In the genomic region with DNA sequence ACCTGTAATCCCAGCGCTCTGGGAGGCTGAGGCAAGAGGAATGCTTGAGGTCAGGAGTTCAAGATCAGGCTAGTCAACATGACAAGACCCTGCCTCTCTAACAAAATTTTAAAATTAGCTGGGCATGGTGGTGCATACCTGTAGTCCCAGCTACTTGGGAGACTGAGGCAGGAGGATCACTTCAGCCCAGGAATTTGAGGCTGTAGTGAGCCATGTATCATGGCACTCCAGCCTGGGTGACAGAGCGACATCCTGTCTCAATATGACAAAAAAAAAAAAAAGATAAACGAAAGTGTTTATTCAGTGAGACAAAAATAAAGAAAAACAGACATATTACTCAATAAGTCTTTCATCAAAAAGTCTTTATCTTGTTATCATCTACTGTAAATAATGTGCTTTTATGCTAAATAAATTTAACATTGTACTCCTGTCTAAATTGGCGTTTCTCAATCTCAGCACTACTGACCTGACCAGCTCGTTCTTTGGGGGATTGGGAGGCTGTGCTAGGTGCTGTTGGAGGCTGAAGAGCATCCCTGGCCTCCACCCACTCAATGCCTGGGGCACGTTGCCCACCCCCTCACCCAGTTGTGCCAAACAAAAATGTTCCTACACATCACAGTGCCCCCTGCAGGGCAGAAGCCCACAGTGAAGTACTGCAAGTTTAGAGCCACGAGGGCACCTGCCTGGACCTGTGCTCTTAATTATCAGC, we compare ENCODE assay signal across 9 cellular contexts. TPM values are rescaled to one million over a fixed set of nuclear protein-coding genes. Genes with fewer than 3 reads are reported as not detected.
A peak's percentile ranks its signal among the peaks of the same experiment; 100 is the strongest.
DNase-seq lines count a peak whose midpoint lies in the region; ATAC-seq and TF ChIP-seq lines count a peak whose summit lies in the region.
"Had no signal": no experiment of that assay in that cellular context is flagged by ENCODE, and none has a peak within 500 bp of the region (broad histone marks: within the 10 kb centered on the region; RNA-seq: fewer than 3 reads in every experiment).

No MANE protein-coding gene starts in this region.

- POLR2A ChIA-PET in AG04450 (lab: Yijun Ruan, JAX), result interaction anchor here (1.5 kb wide), 1 partner anchor 29 kb away, joined by 3 read pairs; no protein-coding TSS in a partner anchor

- CTCF ChIA-PET in AG04450 (lab: Charles Lee), result interaction anchor here (0.7 to 1.5 kb wide), 9 partner anchors 12 to 728 kb away, joined by 3 to 6 read pairs (median 3); no protein-coding TSS in a partner anchor

- no peaks in the 10 kb centered on the region for H3K9me3 Mint-ChIP-seq in activated T-helper 1 cell treated with anti-CD3 and anti-CD28 coated beads, Interleukin-12 subunit alpha, Interleukin-12 subunit beta, Interleukin-2, Interleukin-4 antibody, amounts not matched to agents 30 ng/mL and 10 ng/mL and 1 ng/mL, durations not matched to agents 14 hours and 24 hours and 36 hours

- no peaks in the 10 kb centered on the region for H3K27me3 Mint-ChIP-seq in activated T-helper 1 cell treated with anti-CD3 and anti-CD28 coated beads, Interleukin-12 subunit alpha, Interleukin-12 subunit beta, Interleukin-2, Interleukin-4 antibody, amounts not matched to agents 30 ng/mL and 10 ng/mL and 1 ng/mL, durations not matched to agents 14 hours and 24 hours and 36 hours (ENCODE audit: insufficient read depth)

- H3K9ac ChIP-seq in OCI-LY3 (ENCODE audit: low read length), result no peak overlapping the region

- H3K4me2 ChIP-seq in OCI-LY3 (ENCODE audit: low read length), result no peak overlapping the region

- H3K27ac Mint-ChIP-seq in activated T-helper 1 cell treated with anti-CD3 and anti-CD28 coated beads, Interleukin-12 subunit alpha, Interleukin-12 subunit beta, Interleukin-2, Interleukin-4 antibody, amounts not matched to agents 30 ng/mL and 10 ng/mL and 1 ng/mL, durations not matched to agents 14 hours and 24 hours and 36 hours, result no peak overlapping the region

- ATAC-seq in GM21367 (IDR thresholded peaks at IDR 0.05; ENCODE audit: unreplicated experiment), result no peak

- H3K27me3 ChIP-seq in AG04450 (ENCODE audit: control insufficient read depth, insufficient read depth, low read length) (no peaks in the 10 kb centered on the region), OCI-LY3 (ENCODE audit: low read depth, low read length) (no peaks in the 10 kb centered on the region)

- H3K9me3 ChIP-seq in AG04450 (ENCODE audit: control insufficient read depth, insufficient read depth, low read length), result no peaks in the 10 kb centered on the region
- H3K9me3 ChIP-seq in OCI-LY3 (ENCODE audit: insufficient read depth, low read length), result no peaks in the 10 kb centered on the region

- no peaks in the 10 kb centered on the region for H4K20me1 ChIP-seq in OCI-LY3 (ENCODE audit: insufficient read depth, low read length)

- H3K4me1 Mint-ChIP-seq in activated T-helper 1 cell treated with anti-CD3 and anti-CD28 coated beads, Interleukin-12 subunit alpha, Interleukin-12 subunit beta, Interleukin-2, Interleukin-4 antibody, amounts not matched to agents 30 ng/mL and 10 ng/mL and 1 ng/mL, durations not matched to agents 14 hours and 24 hours and 36 hours (ENCODE audit: low read depth), result peaks cover 8% of the 10 kb centered on the region

- DNase-seq in AG04450 (ENCODE audit: low read depth, low spot score) (no peak), GM12865 (ENCODE audit: low read depth) (peak; percentile 26), fibroblast of villous mesenchyme (ENCODE audit: low read depth) (no peak), GF-D8 (lab: John Stamatoyannopoulos, UW) (no peak), amniotic stem cell (lab: John Stamatoyannopoulos, UW) (no peak)
- DNase-seq in activated T-helper 1 cell treated with anti-CD3 and anti-CD28 coated beads, Interleukin-12 subunit alpha, Interleukin-12 subunit beta, Interleukin-2, Interleukin-4 antibody, amounts not matched to agents 30 ng/mL and 10 ng/mL and 1 ng/mL, durations not matched to agents 14 hours and 24 hours and 36 hours (ENCODE audit: low spot score), result no peak
- DNase-seq: stimulated activated CD4-positive, alpha-beta T cell treated with anti-CD3 and anti-CD28 coated beads, Interleukin-12 subunit alpha, Interleukin-12 subunit beta, amount 100 ng/mL, for 4 hours had no signal

- H3K36me3 Mint-ChIP-seq in activated T-helper 1 cell treated with anti-CD3 and anti-CD28 coated beads, Interleukin-12 subunit alpha, Interleukin-12 subunit beta, Interleukin-2, Interleukin-4 antibody, amounts not matched to agents 30 ng/mL and 10 ng/mL and 1 ng/mL, durations not matched to agents 14 hours and 24 hours and 36 hours (ENCODE audit: low read depth), result peaks cover 46% of the 10 kb centered on the region

- no peak overlapping the region for H3K27ac ChIP-seq in AG04450 (ENCODE audit: low read depth, low read length)
- no peak overlapping the region for H3K27ac ChIP-seq in OCI-LY3 (ENCODE audit: low read length)

- TF ChIP-seq CTCF in AG04450 (IDR thresholded peaks at IDR 0.05; ENCODE audit: low read depth, low read length) (peak; percentile 43), GM12865 (IDR thresholded peaks at IDR 0.05; ENCODE audit: insufficient read depth, low read depth, low read length, missing control alignments) (peak; percentile 57), OCI-LY3 (IDR thresholded peaks at IDR 0.05; ENCODE audit: low read depth, low read length) (peak; percentile 65), fibroblast of villous mesenchyme (IDR thresholded peaks at IDR 0.05; ENCODE audit: insufficient read depth, low read depth, low read length) (peak; percentile 43)

- intact Hi-C loops in activated T-helper 1 cell treated with anti-CD3 and anti-CD28 coated beads, Interleukin-12 subunit alpha, Interleukin-12 subunit beta, Interleukin-2, Interleukin-4 antibody, amounts not matched to agents 30 ng/mL and 10 ng/mL and 1 ng/mL, durations not matched to agents 14 hours and 24 hours and 36 hours (cut with micrococcal nuclease), result no loop called here

- H3K4me1 ChIP-seq in OCI-LY3 (ENCODE audit: low read length), result no peaks in the 10 kb centered on the region

- H3K36me3 ChIP-seq in OCI-LY3 (replicated peaks; ENCODE audit: low read depth, low read length), result peaks cover 66% of the 10 kb centered on the region

- no peak overlapping the region for H3K4me3 Mint-ChIP-seq in activated T-helper 1 cell treated with anti-CD3 and anti-CD28 coated beads, Interleukin-12 subunit alpha, Interleukin-12 subunit beta, Interleukin-2, Interleukin-4 antibody, amounts not matched to agents 30 ng/mL and 10 ng/mL and 1 ng/mL, durations not matched to agents 14 hours and 24 hours and 36 hours

- H3K4me3 ChIP-seq in AG04450 (ENCODE audit: low read depth, low read length) (no peak overlapping the region), GM12865 (ENCODE audit: low read depth, low read length) (no peak overlapping the region), OCI-LY3 (ENCODE audit: low read length) (no peak overlapping the region), fibroblast of villous mesenchyme (ENCODE audit: low read depth, low read length) (no peak overlapping the region)

- H3K79me2 ChIP-seq in OCI-LY3 (ENCODE audit: low read length), result peaks cover 6% of the 10 kb centered on the region

- no peak overlapping the region for H2AFZ ChIP-seq in OCI-LY3 (ENCODE audit: low read depth, low read length)

RNA-seq across cellular contexts. Expression of gene NCAPG2, which starts 57.7 kb away (rescaled TPM):
- 12.3 and 14.8 TPM in 2 replicates for polyA plus RNA-seq in AG04450 (2011; rRNA removed)
- polyA minus RNA-seq in AG04450 (2011; rRNA and poly(A)+ RNA removed), result 21.5 and 26.5 TPM in 2 replicates
- 16.4 and 17.7 TPM in 2 replicates for total RNA-seq in fibroblast of villous mesenchyme
- 76.5 and 86.9 TPM in 2 replicates for total RNA-seq in activated T-helper 1 cell treated with anti-CD3 and anti-CD28 coated beads, Interleukin-12 subunit alpha, Interleukin-12 subunit beta, Interleukin-2, Interleukin-4 antibody, amounts not matched to agents 30 ng/mL and 10 ng/mL and 1 ng/mL, durations not matched to agents 14 hours and 24 hours and 36 hours

RNA-seq across cellular contexts. Expression of gene PTPRN2, which starts 59.3 kb away (rescaled TPM):
- 0.02 and 0.04 TPM in 2 replicates for polyA plus RNA-seq in AG04450 (2011; rRNA removed)
- polyA minus RNA-seq in AG04450 (2011; rRNA and poly(A)+ RNA removed), result 0.09 TPM in 1 of 2 replicates, not detected in the other
- under 0.01 TPM in 1 of 2 replicates, not detected in the other for total RNA-seq in fibroblast of villous mesenchyme
- total RNA-seq in activated T-helper 1 cell treated with anti-CD3 and anti-CD28 coated beads, Interleukin-12 subunit alpha, Interleukin-12 subunit beta, Interleukin-2, Interleukin-4 antibody, amounts not matched to agents 30 ng/mL and 10 ng/mL and 1 ng/mL, durations not matched to agents 14 hours and 24 hours and 36 hours, result 0.41 and 0.47 TPM in 2 replicates
